Comparison of ENCODE assay signal across 7 cellular contexts in genomic region chr21:25733859-25734653, GRCh38. TPM values are rescaled to one million over a fixed set of nuclear protein-coding genes. Genes with fewer than 3 reads are reported as not detected.
DNase-seq lines count a peak whose midpoint lies in the region; ATAC-seq and TF ChIP-seq lines count a peak whose summit lies in the region.

No MANE protein-coding gene starts in this region.

- H3K9me3 Mint-ChIP-seq in natural killer cell = no peaks in the 10 kb centered on the region

- peaks cover 39 to 42% of the 10 kb centered on the region in 2 donors for H3K4me1 Mint-ChIP-seq in natural killer cell

- H3K9me3 ChIP-seq in esophagus squamous epithelium = no peaks in the 10 kb centered on the region

- H3K4me1 ChIP-seq in esophagus squamous epithelium = peaks cover 9 to 68% (median 40%) of the 10 kb centered on the region in 3 donors
- peaks cover 2% of the 10 kb centered on the region for H3K4me1 ChIP-seq in urinary bladder (ENCODE audit: insufficient read depth)

- H3K4me3 Mint-ChIP-seq in natural killer cell = peak overlapping the region; percentile 100

- no peak for DNase-seq in GM06990 (ENCODE audit: extremely low read depth, insufficient read length)
- DNase-seq in LoVo (ENCODE audit: low spot score) = peak; percentile 30
- peak; percentile 3 for DNase-seq in activated CD8-positive, alpha-beta memory T cell treated with anti-CD3 and anti-CD28 coated beads, Interleukin-2, amount 50 U/mL, for 24 hours (ENCODE audit: extremely low read depth)
- DNase-seq in esophagus squamous epithelium (lab: John Stamatoyannopoulos, UW) = no peak
- DNase-seq in natural killer cell = no peak

- H3K36me3 ChIP-seq in GM06990 (ENCODE audit: control insufficient read depth, insufficient read depth, low read length) = no peaks in the 10 kb centered on the region; the same call in none of the 2 replicates
- H3K36me3 ChIP-seq in esophagus squamous epithelium = peaks cover 0 to 28% (median 3%) of the 10 kb centered on the region in 3 donors
- H3K36me3 ChIP-seq in urinary bladder (ENCODE audit: insufficient read depth) = no peaks in the 10 kb centered on the region

- intact Hi-C loops in esophagus squamous epithelium (cut with DNase I) = no loop called here
- intact Hi-C loops in natural killer cell (cut with micrococcal nuclease) = no loop called here

- WGBS in esophagus squamous epithelium, 2 donors = 4% methylated on average over 12 to 17 of the region's 30 CpGs
- WGBS in urinary bladder = 4% methylated on average over 30 of the region's 30 CpGs

- TF ChIP-seq POLR2A in esophagus squamous epithelium (IDR thresholded peaks at IDR 0.05) = no peak

- TF ChIP-seq CTCF in GM06990 (IDR thresholded peaks at IDR 0.05; ENCODE audit: insufficient read depth, low read length, poor library complexity, severe bottlenecking) = no peak
- TF ChIP-seq CTCF in esophagus squamous epithelium (IDR thresholded peaks at IDR 0.05) = no peak
- no peak for TF ChIP-seq CTCF in natural killer cell (IDR thresholded peaks at IDR 0.05)

- H3K27ac Mint-ChIP-seq in natural killer cell = peak overlapping the region; percentile 93 to 100

- H3K27ac ChIP-seq in esophagus squamous epithelium = peak overlapping the region; percentile 99
- peak overlapping the region; percentile 92 for H3K27ac ChIP-seq in urinary bladder (ENCODE audit: low read depth)

- peak overlapping the region; percentile 81 for H3K4me3 ChIP-seq in GM06990 (replicated peaks; ENCODE audit: low read depth, low read length)
- peak overlapping the region; percentile 91 to 98 (median 96) for H3K4me3 ChIP-seq in esophagus squamous epithelium
- peak overlapping the region; percentile 85 for H3K4me3 ChIP-seq in urinary bladder (ENCODE audit: low read depth, low read length)

- no peaks in the 10 kb centered on the region for H3K36me3 Mint-ChIP-seq in natural killer cell

- ATAC-seq in GM21717 (IDR thresholded peaks at IDR 0.05; ENCODE audit: unreplicated experiment) = peak; percentile 15
- no peak for ATAC-seq in natural killer cell

- H3K27me3 Mint-ChIP-seq in natural killer cell (ENCODE audit: low read depth in 2 of 2) = no peaks in the 10 kb centered on the region

- H3K27me3 ChIP-seq in GM06990 (replicated peaks; ENCODE audit: control insufficient read depth, insufficient read depth, low read length) (no peaks in the 10 kb centered on the region), esophagus squamous epithelium (no peaks in the 10 kb centered on the region)

RNA-seq across cellular contexts. Expression of gene ATP5PF, which starts 0.6 kb away (rescaled TPM):
- total RNA-seq in esophagus squamous epithelium (100 to 1,000 TPM; 123 to 192 (median 129) TPM), natural killer cell (10 to 100 TPM; 36.2 to 41.6 (median 36.4) TPM), urinary bladder (71.3 TPM)
- polyA plus RNA-seq in urinary bladder = 276 TPM

RNA-seq across cellular contexts. Expression of gene GABPA, which starts 0.7 kb away (rescaled TPM):
- total RNA-seq in esophagus squamous epithelium = 10 to 100 TPM; 11.1 to 18.1 (median 15.9) TPM
- 10 to 100 TPM; 25.2 to 29.3 (median 27.7) TPM for total RNA-seq in natural killer cell
- total RNA-seq in urinary bladder = 75.9 TPM
- 16.3 TPM for polyA plus RNA-seq in urinary bladder

Comparison
In these comparisons a context has a peak if more than half of its experiments do, and no peak if none do; other contexts are left out.
1. DNase-seq: peak in LoVo (single experiment) and activated CD8-positive, alpha-beta memory T cell treated with anti-CD3 and anti-CD28 coated beads, Interleukin-2, amount 50 U/mL, for 24 hours (single experiment); none in GM06990 (single experiment), esophagus squamous epithelium (single experiment) and natural killer cell (single experiment).
2. Peak in every context shown above with its lines, with median percentiles within 50 percentile points of each other: H3K4me3 ChIP-seq.